In the genomic region with DNA sequence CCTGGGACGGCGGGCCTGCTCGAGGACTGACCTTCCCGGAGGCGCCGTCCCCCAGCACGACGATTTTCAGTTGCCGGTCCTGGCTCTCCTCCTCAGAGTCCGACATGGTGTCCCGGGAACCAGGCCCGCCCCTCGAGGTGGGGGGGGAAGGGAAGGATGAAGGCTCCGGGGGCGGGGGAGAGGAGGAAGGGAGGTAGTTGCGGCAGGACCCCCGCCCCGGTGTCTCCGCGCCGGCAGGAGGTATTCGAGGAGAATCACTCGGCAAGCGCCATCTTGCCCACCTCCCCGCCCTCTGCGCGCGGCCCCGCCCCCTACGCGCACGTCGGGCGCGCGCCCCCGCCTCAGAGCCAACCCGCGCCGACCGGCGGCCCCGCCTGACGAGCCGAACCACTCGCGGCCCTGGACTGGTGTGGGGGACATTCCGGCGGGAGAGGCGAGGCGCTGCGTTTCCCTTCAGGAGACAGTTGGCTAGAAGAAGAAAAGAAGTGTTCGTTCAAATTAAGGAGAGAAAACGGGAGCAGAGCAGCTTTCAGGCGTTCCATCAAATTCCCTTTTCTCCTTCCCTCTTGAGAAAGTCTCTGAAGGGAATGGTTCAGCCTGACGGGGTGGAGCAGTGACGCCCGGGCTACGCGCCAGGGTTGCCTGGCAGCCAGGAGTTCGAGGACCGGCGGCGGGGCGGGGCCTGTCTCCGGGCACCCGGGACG, we compare ENCODE assay signal across 1 cellular context.
TF ChIP-seq lines count a peak whose summit lies in the region.

A gene (minus strand): TSS at position 296 of the 704 bp plus-strand sequence.

TF ChIP-seq in liver, 16 proteins besides CTCF, POLR2A, EP300 and RAD21 (continued from another document):
- TF ChIP-seq, protein P1, sequence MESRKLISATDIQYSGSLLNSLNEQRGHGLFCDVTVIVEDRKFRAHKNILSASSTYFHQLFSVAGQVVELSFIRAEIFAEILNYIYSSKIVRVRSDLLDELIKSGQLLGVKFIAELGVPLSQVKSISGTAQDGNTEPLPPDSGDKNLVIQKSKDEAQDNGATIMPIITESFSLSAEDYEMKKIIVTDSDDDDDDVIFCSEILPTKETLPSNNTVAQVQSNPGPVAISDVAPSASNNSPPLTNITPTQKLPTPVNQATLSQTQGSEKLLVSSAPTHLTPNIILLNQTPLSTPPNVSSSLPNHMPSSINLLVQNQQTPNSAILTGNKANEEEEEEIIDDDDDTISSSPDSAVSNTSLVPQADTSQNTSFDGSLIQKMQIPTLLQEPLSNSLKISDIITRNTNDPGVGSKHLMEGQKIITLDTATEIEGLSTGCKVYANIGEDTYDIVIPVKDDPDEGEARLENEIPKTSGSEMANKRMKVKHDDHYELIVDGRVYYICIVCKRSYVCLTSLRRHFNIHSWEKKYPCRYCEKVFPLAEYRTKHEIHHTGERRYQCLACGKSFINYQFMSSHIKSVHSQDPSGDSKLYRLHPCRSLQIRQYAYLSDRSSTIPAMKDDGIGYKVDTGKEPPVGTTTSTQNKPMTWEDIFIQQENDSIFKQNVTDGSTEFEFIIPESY (IDR thresholded peaks at IDR 0.05): no peak
- TF ChIP-seq, protein P2, sequence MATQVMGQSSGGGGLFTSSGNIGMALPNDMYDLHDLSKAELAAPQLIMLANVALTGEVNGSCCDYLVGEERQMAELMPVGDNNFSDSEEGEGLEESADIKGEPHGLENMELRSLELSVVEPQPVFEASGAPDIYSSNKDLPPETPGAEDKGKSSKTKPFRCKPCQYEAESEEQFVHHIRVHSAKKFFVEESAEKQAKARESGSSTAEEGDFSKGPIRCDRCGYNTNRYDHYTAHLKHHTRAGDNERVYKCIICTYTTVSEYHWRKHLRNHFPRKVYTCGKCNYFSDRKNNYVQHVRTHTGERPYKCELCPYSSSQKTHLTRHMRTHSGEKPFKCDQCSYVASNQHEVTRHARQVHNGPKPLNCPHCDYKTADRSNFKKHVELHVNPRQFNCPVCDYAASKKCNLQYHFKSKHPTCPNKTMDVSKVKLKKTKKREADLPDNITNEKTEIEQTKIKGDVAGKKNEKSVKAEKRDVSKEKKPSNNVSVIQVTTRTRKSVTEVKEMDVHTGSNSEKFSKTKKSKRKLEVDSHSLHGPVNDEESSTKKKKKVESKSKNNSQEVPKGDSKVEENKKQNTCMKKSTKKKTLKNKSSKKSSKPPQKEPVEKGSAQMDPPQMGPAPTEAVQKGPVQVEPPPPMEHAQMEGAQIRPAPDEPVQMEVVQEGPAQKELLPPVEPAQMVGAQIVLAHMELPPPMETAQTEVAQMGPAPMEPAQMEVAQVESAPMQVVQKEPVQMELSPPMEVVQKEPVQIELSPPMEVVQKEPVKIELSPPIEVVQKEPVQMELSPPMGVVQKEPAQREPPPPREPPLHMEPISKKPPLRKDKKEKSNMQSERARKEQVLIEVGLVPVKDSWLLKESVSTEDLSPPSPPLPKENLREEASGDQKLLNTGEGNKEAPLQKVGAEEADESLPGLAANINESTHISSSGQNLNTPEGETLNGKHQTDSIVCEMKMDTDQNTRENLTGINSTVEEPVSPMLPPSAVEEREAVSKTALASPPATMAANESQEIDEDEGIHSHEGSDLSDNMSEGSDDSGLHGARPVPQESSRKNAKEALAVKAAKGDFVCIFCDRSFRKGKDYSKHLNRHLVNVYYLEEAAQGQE (IDR thresholded peaks at IDR 0.05): peak; percentile 8
- TF ChIP-seq TAF1 (conservative IDR thresholded peaks at IDR 0.05) (no peak), JUND (IDR thresholded peaks at IDR 0.05) (no peak), FOXA2 (IDR thresholded peaks at IDR 0.05) (no peak)
